Comparison of ENCODE assay signal across 12 cellular contexts in genomic region chr2:54590216-54590961, GRCh38.
DNase-seq lines count a peak whose midpoint lies in the region; ATAC-seq, FAIRE-seq and TF ChIP-seq lines count a peak whose summit lies in the region.
"Had no signal": no experiment of that assay in that cellular context is flagged by ENCODE, and none has a peak within 500 bp of the region (broad histone marks: within the 10 kb centered on the region; RNA-seq: fewer than 3 reads in every experiment).

No MANE protein-coding gene starts in this region.

- peaks cover 40% of the 10 kb centered on the region for H3K36me3 Mint-ChIP-seq in activated naive CD4-positive, alpha-beta T cell treated with anti-CD3 and anti-CD28 coated beads, Interleukin-2, amount 10 ng/mL, durations not matched to agents 7 days and 5 days
- peaks cover 5% of the 10 kb centered on the region for H3K36me3 Mint-ChIP-seq in activated CD8-positive, alpha-beta T cell treated with anti-CD3 and anti-CD28 coated beads for 36 hours (ENCODE audit: low read depth)

- peaks cover 90% of the 10 kb centered on the region for H3K4me1 Mint-ChIP-seq in activated naive CD4-positive, alpha-beta T cell treated with anti-CD3 and anti-CD28 coated beads, Interleukin-2, amount 10 ng/mL, durations not matched to agents 7 days and 5 days
- peaks cover 85% of the 10 kb centered on the region for H3K4me1 Mint-ChIP-seq in activated CD8-positive, alpha-beta T cell treated with anti-CD3 and anti-CD28 coated beads for 36 hours (ENCODE audit: low read depth)

- peak overlapping the region; percentile 5 for H3K4me3 Mint-ChIP-seq in activated naive CD4-positive, alpha-beta T cell treated with anti-CD3 and anti-CD28 coated beads, Interleukin-2, amount 10 ng/mL, durations not matched to agents 7 days and 5 days
- peak overlapping the region; percentile 41 for H3K4me3 Mint-ChIP-seq in activated CD8-positive, alpha-beta T cell treated with anti-CD3 and anti-CD28 coated beads for 36 hours

- no peak for DNase-seq in activated naive CD4-positive, alpha-beta T cell treated with anti-CD3 and anti-CD28 coated beads, Interleukin-2, amount 10 ng/mL, durations not matched to agents 7 days and 5 days
- DNase-seq in activated naive CD4-positive, alpha-beta T cell treated with Interleukin-2 at 50 U/mL for 16 hours: no peak
- DNase-seq in activated CD8-positive, alpha-beta T cell treated with anti-CD3 and anti-CD28 coated beads for 36 hours: no peak
- DNase-seq in HEK293T (ENCODE audit: extremely low spot score) (no peak), RCC 7860 (ENCODE audit: low spot score) (no peak), NCI-H1048 (lab: John Stamatoyannopoulos, UW) (no peak)
- DNase-seq: hippocampal formation; stimulated activated CD4-positive, alpha-beta T cell treated with anti-CD3 and anti-CD28 coated beads, Interleukin-2, amount 100 ng/mL, for 48 hours had no signal

- CTCF ChIA-PET in activated naive CD4-positive, alpha-beta T cell treated with anti-CD3 and anti-CD28 coated beads, Interleukin-2, amount 10 ng/mL, durations not matched to agents 7 days and 5 days (lab: Charles Lee): interaction anchor here (1.9 kb wide), 1 partner anchor 15 kb away, joined by 5 read pairs; no protein-coding TSS in a partner anchor
- CTCF ChIA-PET in activated CD8-positive, alpha-beta T cell treated with anti-CD3 and anti-CD28 coated beads for 36 hours (lab: Charles Lee): interaction anchor here (0.8 to 1.3 kb wide), 4 partner anchors 8 to 68 kb away, joined by 3 to 6 read pairs (median 4); no protein-coding TSS in a partner anchor
- CTCF ChIA-PET in HEK293T (lab: Yijun Ruan, JAX): interaction anchor here (1.0 kb wide), 1 partner anchor 23 kb away, joined by 3 read pairs; no protein-coding TSS in a partner anchor

- no peaks in the 10 kb centered on the region for H3K27me3 ChIP-seq in liver (ENCODE audit: control insufficient read depth in 4 of 4, insufficient read depth in 4 of 4, low read length in 3 of 4)
- no peaks in the 10 kb centered on the region for H3K27me3 ChIP-seq in thymus (ENCODE audit: control insufficient read depth, insufficient read depth)

- peak overlapping the region in 1 of 2 donors; percentile 47 for H3K9ac ChIP-seq in liver (ENCODE audit: low read depth in 1 of 2, low read length in 2 of 2)

- POLR2A ChIA-PET in activated CD8-positive, alpha-beta T cell treated with anti-CD3 and anti-CD28 coated beads for 36 hours (lab: Charles Lee): interaction anchor here (0.6 to 4.8 kb wide), 11 partner anchors 9 to 37 kb away, joined by 3 to 43 read pairs (median 3); no protein-coding TSS in a partner anchor
- POLR2A ChIA-PET in HEK293T (lab: Yijun Ruan, JAX): no interaction called here

- TF ChIP-seq CTCF in activated CD8-positive, alpha-beta T cell treated with anti-CD3 and anti-CD28 coated beads for 36 hours (IDR thresholded peaks at IDR 0.05): no peak
- TF ChIP-seq CTCF in liver (IDR thresholded peaks at IDR 0.05; ENCODE audit: low read depth, low read length, missing input control): no peak

- no peaks in the 10 kb centered on the region for H3K27me3 Mint-ChIP-seq in activated naive CD4-positive, alpha-beta T cell treated with anti-CD3 and anti-CD28 coated beads, Interleukin-2, amount 10 ng/mL, durations not matched to agents 7 days and 5 days
- no peaks in the 10 kb centered on the region for H3K27me3 Mint-ChIP-seq in activated CD8-positive, alpha-beta T cell treated with anti-CD3 and anti-CD28 coated beads for 36 hours

- peak overlapping the region; percentile 82 for H3K27ac Mint-ChIP-seq in activated naive CD4-positive, alpha-beta T cell treated with anti-CD3 and anti-CD28 coated beads, Interleukin-2, amount 10 ng/mL, durations not matched to agents 7 days and 5 days
- H3K27ac Mint-ChIP-seq in activated CD8-positive, alpha-beta T cell treated with anti-CD3 and anti-CD28 coated beads for 36 hours: peak overlapping the region; percentile 96

- intact Hi-C loops in activated CD8-positive, alpha-beta T cell treated with anti-CD3 and anti-CD28 coated beads for 36 hours (cut with micrococcal nuclease): loop anchor here (5.0 kb wide), 1 partner anchor 33 kb away; no protein-coding TSS in a partner anchor

- H3K27ac ChIP-seq in liver (ENCODE audit: low read depth in 1 of 2, low read length in 2 of 2) (peak overlapping the region; percentile 82 to 93), thymus (ENCODE audit: low read depth) (peak overlapping the region; percentile 62)
- H3K27ac ChIP-seq: C4-2B had no signal

- WGBS in liver: 64% methylated on average over 6 of the region's 6 CpGs
- WGBS in thymus: 60% methylated on average over 6 of the region's 6 CpGs

- ATAC-seq in activated CD8-positive, alpha-beta T cell treated with anti-CD3 and anti-CD28 coated beads for 36 hours: no peak

- H3K4me3 ChIP-seq in liver (ENCODE audit: low read depth in 1 of 3, low read length in 3 of 3) (no peak overlapping the region), thymus (ENCODE audit: low read length) (no peak overlapping the region)

- no peak for TF ChIP-seq RAD21 in liver (IDR thresholded peaks at IDR 0.05)

- FAIRE-seq in RCC 7860 (lab: Jason Lieb, UNC): no peak
- FAIRE-seq: urothelium cell line had no signal

- H3K9me3 Mint-ChIP-seq in activated naive CD4-positive, alpha-beta T cell treated with anti-CD3 and anti-CD28 coated beads, Interleukin-2, amount 10 ng/mL, durations not matched to agents 7 days and 5 days: no peaks in the 10 kb centered on the region
- H3K9me3 Mint-ChIP-seq in activated CD8-positive, alpha-beta T cell treated with anti-CD3 and anti-CD28 coated beads for 36 hours: no peaks in the 10 kb centered on the region

- H3K9me3 ChIP-seq in liver (ENCODE audit: control insufficient read depth in 4 of 4, low read length in 3 of 4) (no peaks in the 10 kb centered on the region), thymus (ENCODE audit: control insufficient read depth) (no peaks in the 10 kb centered on the region)

- peaks cover 19 to 78% (median 60%) of the 10 kb centered on the region in 4 donors for H3K4me1 ChIP-seq in liver (ENCODE audit: control insufficient read depth in 4 of 4, insufficient read depth in 4 of 4, low read length in 3 of 4)
- H3K4me1 ChIP-seq in thymus (ENCODE audit: control insufficient read depth, insufficient read depth, low read length): peaks cover 23% of the 10 kb centered on the region

- peaks cover 0 to 3% (median under 1%) of the 10 kb centered on the region in 4 donors for H3K36me3 ChIP-seq in liver (ENCODE audit: control insufficient read depth in 4 of 4, insufficient read depth in 3 of 4, low read depth in 1 of 4, low read length in 3 of 4)
- peaks cover 3% of the 10 kb centered on the region for H3K36me3 ChIP-seq in thymus (ENCODE audit: control insufficient read depth, insufficient read depth)

TF ChIP-seq in liver, 16 proteins besides CTCF, POLR2A, EP300 and RAD21 (continues in another document):
- TF ChIP-seq, protein P1, sequence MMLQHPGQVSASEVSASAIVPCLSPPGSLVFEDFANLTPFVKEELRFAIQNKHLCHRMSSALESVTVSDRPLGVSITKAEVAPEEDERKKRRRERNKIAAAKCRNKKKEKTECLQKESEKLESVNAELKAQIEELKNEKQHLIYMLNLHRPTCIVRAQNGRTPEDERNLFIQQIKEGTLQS (IDR thresholded peaks at IDR 0.05): no peak

TF ChIP-seq in HEK293T, 16 proteins besides CTCF, POLR2A, EP300 and RAD21:
- no peak for TF ChIP-seq PKNOX1 (IDR thresholded peaks at IDR 0.05)
